ENCODE assay signal across 12 cellular contexts in genomic region chr10:111989136-111990050, GRCh38.
"Had no signal": no experiment of that assay in that cellular context is flagged by ENCODE, and none has a peak within 500 bp of the region (broad histone marks: within the 10 kb centered on the region; RNA-seq: fewer than 3 reads in every experiment).

No MANE protein-coding gene starts in this region.

- H3K9me3 ChIP-seq: mucosa of descending colon, right lobe of liver had no signal

- DNase-seq: activated CD4-positive, alpha-beta T cell treated with anti-CD3 and anti-CD28 coated beads, Interleukin-2, amount 50 U/mL, for 4 hours; activated effector memory CD4-positive, alpha-beta T cell treated with Interleukin-2 at 50 U/mL for 16 hours; activated T-cell treated with anti-CD3 and anti-CD28 coated beads, Interleukin-2, amount 50 U/mL, for 1 hour; amniotic stem cell; brain microvascular endothelial cell; left cardiac atrium; mucosa of descending colon; naive thymus-derived CD8-positive, alpha-beta T cell; nucleus accumbens; right lobe of liver; T-helper 17 cell had no signal

- H3K27ac ChIP-seq: brain microvascular endothelial cell, right lobe of liver, tibial nerve had no signal

- H3K4me1 ChIP-seq: right lobe of liver had no signal

- H3K27me3 ChIP-seq: brain microvascular endothelial cell, right lobe of liver, tibial nerve had no signal

- H3K4me3 ChIP-seq: mucosa of descending colon, right lobe of liver, tibial nerve had no signal

- H3K36me3 ChIP-seq: brain microvascular endothelial cell, right lobe of liver, tibial nerve had no signal
